ENCODE assay signal across 16 cellular contexts in genomic region chr17:77042688-77043330, GRCh38.
DNase-seq lines count a peak whose midpoint lies in the region; ATAC-seq and TF ChIP-seq lines count a peak whose summit lies in the region.
"Had no signal": no experiment of that assay in that cellular context is flagged by ENCODE, and none has a peak within 500 bp of the region (broad histone marks: within the 10 kb centered on the region; RNA-seq: fewer than 3 reads in every experiment).

No MANE protein-coding gene starts in this region.

- H3K4me2 ChIP-seq in neural progenitor cell, result no peak overlapping the region

- H3K9ac ChIP-seq in neural progenitor cell, result no peak overlapping the region
- H3K9ac ChIP-seq: GM23248 had no signal

- DNase-seq in NCI-H1092 treated with DMSO at 0.1 percent for 48 hours (lab: John Stamatoyannopoulos, UW) (peak; percentile 94), NCI-H2081 (lab: John Stamatoyannopoulos, UW) (peak; percentile 72 to 90), NCI-H774 (lab: John Stamatoyannopoulos, UW) (peak; percentile 27), neural progenitor cell (ENCODE audit: low spot score) (no peak), type B pancreatic cell (ENCODE audit: extremely low spot score, unreplicated experiment) (no peak), NCI-H2029 treated with DMSO at 0.1 percent for 48 hours (lab: John Stamatoyannopoulos, UW) (no peak)
- DNase-seq: activated CD4-positive, alpha-beta T cell treated with anti-CD3 and anti-CD28 coated beads, Interleukin-2, amount 50 U/mL, for 1 hour; activated naive CD4-positive, alpha-beta T cell treated with anti-CD3 and anti-CD28 coated beads, Interleukin-2, amount 10 ng/mL, durations not matched to agents 7 days and 5 days; mucosa of descending colon; occipital lobe; sigmoid colon; substantia nigra had no signal

- H4K20me1 ChIP-seq in neural progenitor cell (ENCODE audit: low read depth), result no peaks in the 10 kb centered on the region

- H3K4me3 Mint-ChIP-seq in neural progenitor cell (no peak overlapping the region), type B pancreatic cell (no peak overlapping the region)
- H3K4me3 Mint-ChIP-seq: activated naive CD4-positive, alpha-beta T cell treated with anti-CD3 and anti-CD28 coated beads, Interleukin-2, amount 10 ng/mL, durations not matched to agents 7 days and 5 days had no signal

- no peaks in the 10 kb centered on the region for H3K27me3 Mint-ChIP-seq in neural progenitor cell (ENCODE audit: insufficient read depth, low read depth)
- H3K27me3 Mint-ChIP-seq in type B pancreatic cell, result peaks cover 10% of the 10 kb centered on the region

- H3F3A ChIP-seq in neural progenitor cell (ENCODE audit: low read depth), result no peaks in the 10 kb centered on the region

- no peaks in the 10 kb centered on the region for H3K9me3 Mint-ChIP-seq in neural progenitor cell
- no peaks in the 10 kb centered on the region for H3K9me3 Mint-ChIP-seq in type B pancreatic cell
- H3K9me3 Mint-ChIP-seq: activated naive CD4-positive, alpha-beta T cell treated with anti-CD3 and anti-CD28 coated beads, Interleukin-2, amount 10 ng/mL, durations not matched to agents 7 days and 5 days had no signal

- no peak overlapping the region for H2AFZ ChIP-seq in neural progenitor cell (replicated peaks)
- H2AFZ ChIP-seq: GM23248 had no signal

- no peaks in the 10 kb centered on the region for H3K36me3 ChIP-seq in neural progenitor cell
- H3K36me3 ChIP-seq: sigmoid colon had no signal

- H3K27ac Mint-ChIP-seq in neural progenitor cell (peak overlapping the region; percentile 63), type B pancreatic cell (no peak overlapping the region)
- H3K27ac Mint-ChIP-seq: activated naive CD4-positive, alpha-beta T cell treated with anti-CD3 and anti-CD28 coated beads, Interleukin-2, amount 10 ng/mL, durations not matched to agents 7 days and 5 days had no signal

- no peaks in the 10 kb centered on the region for H3K4me1 ChIP-seq in neural progenitor cell
- H3K4me1 ChIP-seq: sigmoid colon had no signal

- H3K4me3 ChIP-seq in neural progenitor cell, result no peak overlapping the region
- H3K4me3 ChIP-seq: GM23248, mucosa of descending colon, sigmoid colon had no signal

- no peak for ATAC-seq in HG03571 (IDR thresholded peaks at IDR 0.05; ENCODE audit: unreplicated experiment)
- ATAC-seq: left lobe of liver, mucosa of descending colon had no signal

- H3K4me1 Mint-ChIP-seq in neural progenitor cell (peaks cover 23% of the 10 kb centered on the region), type B pancreatic cell (ENCODE audit: unreplicated experiment) (peaks cover 8% of the 10 kb centered on the region)
- H3K4me1 Mint-ChIP-seq: activated naive CD4-positive, alpha-beta T cell treated with anti-CD3 and anti-CD28 coated beads, Interleukin-2, amount 10 ng/mL, durations not matched to agents 7 days and 5 days had no signal

- H3K9me3 ChIP-seq in neural progenitor cell (ENCODE audit: low read depth), result no peaks in the 10 kb centered on the region
- H3K9me3 ChIP-seq: mucosa of descending colon, sigmoid colon had no signal

- H3K27me3 ChIP-seq in neural progenitor cell, result no peaks in the 10 kb centered on the region

- H3K36me3 Mint-ChIP-seq in neural progenitor cell (no peaks in the 10 kb centered on the region), type B pancreatic cell (no peaks in the 10 kb centered on the region)
- H3K36me3 Mint-ChIP-seq: activated naive CD4-positive, alpha-beta T cell treated with anti-CD3 and anti-CD28 coated beads, Interleukin-2, amount 10 ng/mL, durations not matched to agents 7 days and 5 days had no signal

- TF ChIP-seq CTCF in neural progenitor cell (IDR thresholded peaks at IDR 0.05) (no peak), type B pancreatic cell (conservative IDR thresholded peaks at IDR 0.05) (no peak)

- H3K79me2 ChIP-seq in neural progenitor cell (ENCODE audit: low read depth), result no peaks in the 10 kb centered on the region

- H3K27ac ChIP-seq in neural progenitor cell, result no peak overlapping the region
- H3K27ac ChIP-seq: epithelial cell of prostate, GM23248, sigmoid colon had no signal

Comparison
In these comparisons a context has a peak if more than half of its experiments do, and no peak if none do; other contexts are left out.
1. DNase-seq: peak in NCI-H1092 treated with DMSO at 0.1 percent for 48 hours (single experiment), NCI-H2081 (2 of 2) and NCI-H774 (single experiment); none in neural progenitor cell (single experiment), type B pancreatic cell (single experiment) and NCI-H2029 treated with DMSO at 0.1 percent for 48 hours (single experiment).